Comparison of ENCODE assay signal across 1 cellular context in genomic region chr10:80443531-80443974, GRCh38.
TF ChIP-seq lines count a peak whose summit lies in the region.

No MANE protein-coding gene starts in this region.

TF ChIP-seq in SK-N-SH, 30 proteins besides CTCF, POLR2A, EP300 and RAD21 (continued from another document):
- TF ChIP-seq USF1 (IDR thresholded peaks at IDR 0.05; ENCODE audit: borderline replicate concordance, low read depth) = no peak
- TF ChIP-seq TEAD4 (IDR thresholded peaks at IDR 0.05; ENCODE audit: borderline replicate concordance, insufficient read depth) = no peak
- no peak for TF ChIP-seq GABPA (IDR thresholded peaks at IDR 0.05; ENCODE audit: low read depth)
- TF ChIP-seq CHD2 (IDR thresholded peaks at IDR 0.05; ENCODE audit: low read length, partially characterized antibody) = peak; percentile 19
- no peak for TF ChIP-seq IRF3 (IDR thresholded peaks at IDR 0.05; ENCODE audit: low read depth, low read length)
- peak; percentile 69 for TF ChIP-seq RCOR1 (IDR thresholded peaks at IDR 0.05; ENCODE audit: low read length)
- TF ChIP-seq TCF12 (IDR thresholded peaks at IDR 0.05) = peak; percentile 17; the same call in 1 of the 2 replicates
- TF ChIP-seq YY1 (IDR thresholded peaks at IDR 0.05; ENCODE audit: low read depth) = no peak
- TF ChIP-seq GATA2 (CRISPR knock-in tag; IDR thresholded peaks at IDR 0.05) = peak; percentile 82
- no peak for TF ChIP-seq TAF1 (IDR thresholded peaks at IDR 0.05; ENCODE audit: borderline replicate concordance, low read depth, low read length)
- no peak for TF ChIP-seq ZBTB33 (IDR thresholded peaks at IDR 0.05; ENCODE audit: borderline replicate concordance, low read depth)
TF ChIP-seq in SK-N-SH: peak in this region for 5.
